34 cellular contexts compared by ENCODE assay signal in the genomic region with DNA sequence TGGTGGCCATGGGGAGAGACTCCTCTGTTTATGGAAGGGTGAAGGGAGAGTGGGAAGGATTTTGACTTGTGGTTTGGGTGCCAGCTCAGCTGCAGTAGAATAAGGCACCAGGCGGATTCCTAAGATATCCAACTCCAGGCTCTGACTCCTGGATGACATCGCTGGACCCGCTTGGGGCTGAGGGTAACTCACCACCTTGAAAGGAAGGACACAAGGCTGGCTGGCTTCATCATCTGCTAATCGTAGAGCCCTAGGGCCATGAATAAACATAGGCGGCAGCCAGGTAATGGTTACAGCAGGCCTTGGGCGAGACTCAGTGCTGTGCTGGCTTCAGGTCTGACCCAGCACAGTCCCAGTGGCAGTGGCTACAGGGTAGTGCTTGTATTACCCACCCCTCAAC. TPM values are rescaled to one million over a fixed set of nuclear protein-coding genes. Genes with fewer than 3 reads are reported as not detected.
"Had no signal": no experiment of that assay in that cellular context is flagged by ENCODE, and none has a peak within 500 bp of the region (broad histone marks: within the 10 kb centered on the region; RNA-seq: fewer than 3 reads in every experiment).

No MANE protein-coding gene starts in this region.

- H3K4me3 ChIP-seq: body of pancreas, cardiac muscle cell, coronary artery, dorsolateral prefrontal cortex, heart right ventricle, right lobe of liver, thoracic aorta, upper lobe of left lung had no signal

- DNase-seq: activated CD4-positive, alpha-beta T cell treated with anti-CD3 and anti-CD28 coated beads for 36 hours; activated CD4-positive, alpha-beta T cell treated with anti-CD3 and anti-CD28 coated beads, Interleukin-2, amount 50 U/mL, for 4 hours; activated CD4-positive, CD25-positive, alpha-beta regulatory T cell; activated naive CD4-positive, alpha-beta T cell; activated T-cell treated with anti-CD3 and anti-CD28 coated beads for 4 hours; activated T-cell treated with anti-CD3 and anti-CD28 coated beads, Interleukin-2, amount 50 U/mL, for 72 hours; body of pancreas; cerebellar nuclear complex; dorsolateral prefrontal cortex; effector memory CD4-positive, alpha-beta T cell; foreskin fibroblast; heart right ventricle; left ventricle myocardium superior; nephron progenitor cell; right lobe of liver; stimulated activated CD4-positive, alpha-beta T cell treated with anti-CD3 and anti-CD28 coated beads, Interleukin-12 subunit alpha, Interleukin-12 subunit beta, amount 100 ng/mL, for 4 hours; stimulated activated CD4-positive, alpha-beta T cell treated with anti-CD3 and anti-CD28 coated beads, Interleukin-4, amount 100 ng/mL, for 1 hour; upper lobe of left lung had no signal

- H3K27ac ChIP-seq: body of pancreas, cardiac muscle cell, coronary artery, dorsolateral prefrontal cortex, heart right ventricle, neutrophil, right lobe of liver, thoracic aorta, upper lobe of left lung had no signal

- H3K9me3 ChIP-seq: body of pancreas, neutrophil, right lobe of liver, thoracic aorta, upper lobe of left lung had no signal

- ATAC-seq: activated CD4-positive, alpha-beta T cell treated with anti-CD3 and anti-CD28 coated beads for 36 hours; activated naive CD4-positive, alpha-beta T cell treated with anti-CD3 and anti-CD28 coated beads, Interleukin-2, amount 50 U/mL, for 72 hours; activated T-cell treated with anti-CD3 and anti-CD28 coated beads, Interleukin-2, amount 50 U/mL, for 72 hours; body of pancreas; esophagus mucosa; heart right ventricle; left ventricle myocardium superior; right lobe of liver; SK-N-SH treated with all-trans-retinoic acid at 6 μM for 48 hours had no signal

- H3K27me3 ChIP-seq: body of pancreas, cardiac muscle cell, dorsolateral prefrontal cortex, right lobe of liver, upper lobe of left lung had no signal

- H3K4me1 ChIP-seq: body of pancreas, heart right ventricle, right lobe of liver, upper lobe of left lung had no signal

- H3K36me3 ChIP-seq: cardiac muscle cell, heart right ventricle, neutrophil, right lobe of liver, thoracic aorta, upper lobe of left lung had no signal

RNA-seq across cellular contexts. Expression of gene LIPK, which starts 16.7 kb away (rescaled TPM):
- total RNA-seq: activated CD4-positive, alpha-beta T cell treated with anti-CD3 and anti-CD28 coated beads for 36 hours; activated naive CD4-positive, alpha-beta T cell treated with anti-CD3 and anti-CD28 coated beads, Interleukin-2, amount 50 U/mL, for 72 hours; activated T-cell treated with anti-CD3 and anti-CD28 coated beads, Interleukin-2, amount 50 U/mL, for 72 hours; body of pancreas; cardiac muscle cell; dorsolateral prefrontal cortex; glomerular endothelial cell; heart right ventricle; left ventricle myocardium superior; lung microvascular endothelial cell; mucosa of gallbladder; osteocyte; posterior vena cava; renal cortical epithelial cell; right lobe of liver; skeletal muscle tissue; subcutaneous adipose tissue; T-helper 2 cell treated with Interferon-gamma antibody and Interleukin-4, amounts not matched to agents 100 ng/mL and 5 ng/mL, for 36 hours; thoracic aorta; upper lobe of left lung had no signal
- polyA plus RNA-seq: cardiac muscle cell, heart right ventricle had no signal

RNA-seq across cellular contexts. Expression of gene LIPF, which starts 25.1 kb away (rescaled TPM):
- total RNA-seq: activated CD4-positive, alpha-beta T cell treated with anti-CD3 and anti-CD28 coated beads for 36 hours; activated naive CD4-positive, alpha-beta T cell treated with anti-CD3 and anti-CD28 coated beads, Interleukin-2, amount 50 U/mL, for 72 hours; activated T-cell treated with anti-CD3 and anti-CD28 coated beads, Interleukin-2, amount 50 U/mL, for 72 hours; body of pancreas; cardiac muscle cell; esophagus mucosa; heart right ventricle; left ventricle myocardium superior; lung microvascular endothelial cell; mucosa of gallbladder; osteocyte; posterior vena cava; renal cortical epithelial cell; right lobe of liver; skeletal muscle tissue; T-helper 2 cell treated with Interferon-gamma antibody and Interleukin-4, amounts not matched to agents 100 ng/mL and 5 ng/mL, for 36 hours; thoracic aorta; upper lobe of left lung had no signal
- polyA plus RNA-seq: cardiac muscle cell had no signal
